ENCODE assay signal across 1 cellular context in genomic region chr17:45896803-45897693, GRCh38.
TF ChIP-seq lines count a peak whose summit lies in the region.

No MANE protein-coding gene starts in this region.

TF ChIP-seq in GM23338, 12 proteins besides CTCF, POLR2A, EP300 and RAD21 (continued from another document):
- no peak for TF ChIP-seq ZNF114 (CRISPR knock-in tag; IDR thresholded peaks at IDR 0.05)
- peak; percentile 84 for TF ChIP-seq EZH2 (IDR thresholded peaks at IDR 0.05; ENCODE audit: low read depth, unreplicated experiment)
